Comparison of ENCODE assay signal across 15 cellular contexts in genomic region chr22:37215890-37216289, GRCh38. TPM values are rescaled to one million over a fixed set of nuclear protein-coding genes. Genes with fewer than 3 reads are reported as not detected.
DNase-seq lines count a peak whose midpoint lies in the region; ATAC-seq, FAIRE-seq and TF ChIP-seq lines count a peak whose summit lies in the region.
"Had no signal": no experiment of that assay in that cellular context is flagged by ENCODE, and none has a peak within 500 bp of the region (broad histone marks: within the 10 kb centered on the region; RNA-seq: fewer than 3 reads in every experiment).

No MANE protein-coding gene starts in this region.

- peaks cover 26% of the 10 kb centered on the region for H3K36me3 Mint-ChIP-seq in CD8-positive, alpha-beta T cell
- H3K36me3 Mint-ChIP-seq in stimulated activated memory B cell treated with anti-CD40 and anti-IgM and Interleukin-4, amounts not matched to agents 10 μg/mL and 1 μg/mL and 100 μg/mL, for 72 hours, result peaks cover 4% of the 10 kb centered on the region

- DNase-seq in CD8-positive, alpha-beta T cell, result no peak
- DNase-seq in GM12891 (ENCODE audit: insufficient read length, low spot score), result no peak
- peak; percentile 74 for DNase-seq in RPMI8226
- DNase-seq in SW480 (ENCODE audit: low spot score), result no peak
- DNase-seq in NK-92 treated with Interleukin-12 subunit alpha and Interleukin-12 subunit beta, amount 100 ng/mL, for 24 hours (lab: John Stamatoyannopoulos, UW), result no peak
- DNase-seq: BE2C, Caco-2, GF-D8, H7 had no signal

- H3K27me3 Mint-ChIP-seq in CD8-positive, alpha-beta T cell (ENCODE audit: low read depth), result no peaks in the 10 kb centered on the region
- H3K27me3 Mint-ChIP-seq in stimulated activated memory B cell treated with anti-CD40 and anti-IgM and Interleukin-4, amounts not matched to agents 10 μg/mL and 1 μg/mL and 100 μg/mL, for 72 hours, result no peaks in the 10 kb centered on the region

- no peaks in the 10 kb centered on the region for H3K27me3 ChIP-seq in CD8-positive, alpha-beta T cell (ENCODE audit: insufficient read depth, low read length)
- H3K27me3 ChIP-seq: BE2C had no signal

- H3K9me3 Mint-ChIP-seq in CD8-positive, alpha-beta T cell, result no peaks in the 10 kb centered on the region
- peaks cover 3% of the 10 kb centered on the region for H3K9me3 Mint-ChIP-seq in stimulated activated memory B cell treated with anti-CD40 and anti-IgM and Interleukin-4, amounts not matched to agents 10 μg/mL and 1 μg/mL and 100 μg/mL, for 72 hours

- H3K36me3 ChIP-seq in CD8-positive, alpha-beta T cell (ENCODE audit: insufficient read depth, low read length), result peaks cover 4% of the 10 kb centered on the region
- H3K36me3 ChIP-seq: BE2C had no signal

- POLR2A ChIA-PET in CD8-positive, alpha-beta T cell (lab: Charles Lee), result interaction anchor here (1.2 to 11.7 kb wide), 4 partner anchors 14 to 94 kb away, joined by 3 to 118 read pairs (median 30); partner anchors contain the start of gene RAC2

- FAIRE-seq in GM12891 (lab: Jason Lieb, UNC), result peak; percentile 20
- FAIRE-seq: A549 had no signal

- no peaks in the 10 kb centered on the region for H3K9me3 ChIP-seq in CD8-positive, alpha-beta T cell (ENCODE audit: low read length)
- H3K9me3 ChIP-seq: A549, Caco-2 had no signal

- no peak for TF ChIP-seq POLR2A in GM12891 (IDR thresholded peaks at IDR 0.05; ENCODE audit: low read depth, low read length)

- ATAC-seq in CD8-positive, alpha-beta T cell, result no peak
- ATAC-seq in stimulated activated memory B cell treated with anti-CD40 and anti-IgM and Interleukin-4, amounts not matched to agents 10 μg/mL and 1 μg/mL and 100 μg/mL, for 72 hours, result no peak
- ATAC-seq: A549, GM23338 had no signal

- no peak overlapping the region for H3K4me3 Mint-ChIP-seq in CD8-positive, alpha-beta T cell
- H3K4me3 Mint-ChIP-seq in stimulated activated memory B cell treated with anti-CD40 and anti-IgM and Interleukin-4, amounts not matched to agents 10 μg/mL and 1 μg/mL and 100 μg/mL, for 72 hours, result no peak overlapping the region
- H3K4me3 Mint-ChIP-seq: CD8-positive, alpha-beta memory T cell; GM23338 had no signal

- peaks cover 66% of the 10 kb centered on the region for H3K4me1 ChIP-seq in CD8-positive, alpha-beta T cell (ENCODE audit: insufficient read depth, low read length)
- H3K4me1 ChIP-seq: A549, BE2C, Caco-2 had no signal

- H3K27ac Mint-ChIP-seq in CD8-positive, alpha-beta T cell, result peak overlapping the region; percentile 57
- peak overlapping the region; percentile 26 for H3K27ac Mint-ChIP-seq in stimulated activated memory B cell treated with anti-CD40 and anti-IgM and Interleukin-4, amounts not matched to agents 10 μg/mL and 1 μg/mL and 100 μg/mL, for 72 hours
- H3K27ac Mint-ChIP-seq: GM23338 had no signal

- TF ChIP-seq CTCF in CD8-positive, alpha-beta T cell (IDR thresholded peaks at IDR 0.05), result no peak

- intact Hi-C loops in CD8-positive, alpha-beta T cell (cut with DNase I, micrococcal nuclease), result no loop called here

- H3K4me3 ChIP-seq in CD8-positive, alpha-beta T cell (ENCODE audit: low read depth, low read length), result no peak overlapping the region
- H3K4me3 ChIP-seq: A549, GM23338 had no signal

- peaks cover 79% of the 10 kb centered on the region for H3K4me1 Mint-ChIP-seq in CD8-positive, alpha-beta T cell (ENCODE audit: low read depth)
- peaks cover 55% of the 10 kb centered on the region for H3K4me1 Mint-ChIP-seq in stimulated activated memory B cell treated with anti-CD40 and anti-IgM and Interleukin-4, amounts not matched to agents 10 μg/mL and 1 μg/mL and 100 μg/mL, for 72 hours

- H3K27ac ChIP-seq in CD8-positive, alpha-beta T cell (ENCODE audit: low read depth, low read length), result no peak overlapping the region
- H3K27ac ChIP-seq: A549, C4-2B had no signal

- CTCF ChIA-PET in CD8-positive, alpha-beta T cell (lab: Charles Lee), result interaction anchor here (0.6 to 5.9 kb wide), 7 partner anchors 14 to 340 kb away, joined by 3 to 59 read pairs (median 7); partner anchors contain the start of gene RAC2

TF ChIP-seq in GM12891, 5 proteins besides CTCF, POLR2A, EP300 and RAD21:
- no peak for TF ChIP-seq PAX5 (IDR thresholded peaks at IDR 0.05; ENCODE audit: insufficient read depth, low read length, severe bottlenecking)
- no peak for TF ChIP-seq POU2F2 (IDR thresholded peaks at IDR 0.05; ENCODE audit: low read depth, low read length)
- TF ChIP-seq POLR2AphosphoS5 (IDR thresholded peaks at IDR 0.05; ENCODE audit: low read depth, low read length), result no peak

RNA-seq across cellular contexts. Expression of gene SSTR3, which starts 3.6 kb away (rescaled TPM):
- 1 to 10 TPM; 2.6 to 3.1 TPM for total RNA-seq in CD8-positive, alpha-beta T cell
- polyA plus RNA-seq in GM12891 (2012; ENCODE audit: low read depth, missing spikeins), result 3.7 TPM
- total RNA-seq: Caco-2, HT1080 had no signal
- polyA plus RNA-seq: A549, GM23338 had no signal

RNA-seq across cellular contexts. Expression of gene C1QTNF6, which starts 27.8 kb away (rescaled TPM):
- 10 to 100 TPM; 12.0 to 12.9 TPM for total RNA-seq in CD8-positive, alpha-beta T cell
- polyA plus RNA-seq in GM12891 (2012; ENCODE audit: low read depth, missing spikeins), result 2.6 TPM

RNA-seq across cellular contexts. Expression of gene RAC2, which starts 28.2 kb away (rescaled TPM):
- 100 to 1,000 TPM; 152 to 159 TPM for total RNA-seq in CD8-positive, alpha-beta T cell
- polyA plus RNA-seq in GM12891 (2012; ENCODE audit: low read depth, missing spikeins), result 448 TPM
